20 cellular contexts compared by ENCODE assay signal in the genomic region with DNA sequence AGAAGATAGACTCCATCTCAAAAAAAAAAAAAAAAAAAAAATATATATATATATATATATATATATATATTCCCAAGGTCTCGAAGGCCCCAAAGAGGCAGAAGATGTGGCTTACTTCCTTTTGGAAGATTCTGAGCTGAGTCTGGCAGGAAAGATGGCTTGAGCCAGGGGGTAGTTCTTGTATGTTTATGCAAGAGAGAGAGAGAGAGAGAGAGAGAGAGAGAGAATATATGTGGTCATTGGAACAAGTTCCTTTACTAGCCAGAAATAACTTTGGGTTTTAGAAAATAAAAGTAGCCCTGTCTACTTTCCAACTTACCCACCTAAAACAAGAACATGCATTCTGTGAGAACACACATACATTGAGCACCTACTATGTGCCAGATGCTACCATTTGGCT. TPM values are rescaled to one million over a fixed set of nuclear protein-coding genes. Genes with fewer than 3 reads are reported as not detected.
DNase-seq lines count a peak whose midpoint lies in the region; ATAC-seq, FAIRE-seq and TF ChIP-seq lines count a peak whose summit lies in the region.
"Had no signal": no experiment of that assay in that cellular context is flagged by ENCODE, and none has a peak within 500 bp of the region (broad histone marks: within the 10 kb centered on the region; RNA-seq: fewer than 3 reads in every experiment).

No MANE protein-coding gene starts in this region.

- CTCF ChIA-PET in HEK293 (lab: Yijun Ruan, JAX), result interaction anchor here (0.6 kb wide), 1 partner anchor 31 kb away, joined by 3 read pairs; no protein-coding TSS in a partner anchor
- CTCF ChIA-PET in K562 (lab: Yijun Ruan, JAX; ENCODE audit: low intra/inter-chr PET ratio), result no interaction called here
- CTCF ChIA-PET in activated CD4-positive, alpha-beta memory T cell treated with anti-CD3 and anti-CD28 coated beads for 36 hours (lab: Charles Lee), result no interaction called here

- no peak for DNase-seq in K562 (ENCODE audit: extremely low read depth in 1 of 4, low spot score in 3 of 4)
- peak; percentile 59 for DNase-seq in fibroblast of the conjunctiva (ENCODE audit: low read depth)
- DNase-seq in NCI-H446 treated with DMSO at 0.1 percent for 48 hours (lab: John Stamatoyannopoulos, UW), result no peak
- no peak for DNase-seq in activated CD4-positive, alpha-beta memory T cell treated with anti-CD3 and anti-CD28 coated beads for 36 hours
- DNase-seq in effector memory CD8-positive, alpha-beta T cell, result no peak
- DNase-seq in NCI-H1048 (lab: John Stamatoyannopoulos, UW), result no peak
- DNase-seq: activated CD8-positive, alpha-beta T cell treated with anti-CD3 and anti-CD28 coated beads, Interleukin-2, amount 10 ng/mL, durations not matched to agents 7 days and 5 days; anterior cingulate cortex; head of caudate nucleus; NCI-H510A treated with DMSO at 0.1 percent for 48 hours; ovary; small intestine; stimulated activated naive CD4-positive, alpha-beta T cell treated with Interleukin-2 at 50 U/mL for 16 hours had no signal

- intact Hi-C loops in K562 (cut with micrococcal nuclease), result no loop called here
- intact Hi-C loops in activated CD4-positive, alpha-beta memory T cell treated with anti-CD3 and anti-CD28 coated beads for 36 hours (cut with micrococcal nuclease), result no loop called here

- H3K36me3 ChIP-seq in HEK293 (ENCODE audit: control insufficient read depth in 2 of 2, insufficient read depth in 1 of 2, low read length in 2 of 2) (no peaks in the 10 kb centered on the region), K562 (ENCODE audit: control insufficient read depth, insufficient read depth, low read length) (no peaks in the 10 kb centered on the region), stomach smooth muscle (ENCODE audit: control insufficient read depth in 2 of 2, insufficient read depth in 2 of 2, low read length in 2 of 2) (no peaks in the 10 kb centered on the region)
- H3K36me3 ChIP-seq: ovary had no signal

- in situ Hi-C loops in K562 (cut with MboI), result no loop called here

- H3K27ac Mint-ChIP-seq in activated CD4-positive, alpha-beta memory T cell treated with anti-CD3 and anti-CD28 coated beads for 36 hours, result no peak overlapping the region
- no peak overlapping the region for H3K27ac Mint-ChIP-seq in effector memory CD8-positive, alpha-beta T cell
- H3K27ac Mint-ChIP-seq: activated CD8-positive, alpha-beta T cell treated with anti-CD3 and anti-CD28 coated beads, Interleukin-2, amount 10 ng/mL, durations not matched to agents 7 days and 5 days; activated T-helper 2 cell treated with anti-CD3 and anti-CD28 coated beads, Interferon-gamma antibody, Interleukin-2, Interleukin-4, amounts not matched to agents 10 μg/mL and 5 μg/mL and 100 μg/mL, durations not matched to agents 14 hours and 24 hours and 36 hours; CD14-positive monocyte had no signal

- no peak for FAIRE-seq in K562 (lab: Jason Lieb, UNC)
- FAIRE-seq: small intestine, TTC549 had no signal

- no peak overlapping the region for H3K4me3 Mint-ChIP-seq in activated CD4-positive, alpha-beta memory T cell treated with anti-CD3 and anti-CD28 coated beads for 36 hours
- H3K4me3 Mint-ChIP-seq in effector memory CD8-positive, alpha-beta T cell, result no peak overlapping the region
- H3K4me3 Mint-ChIP-seq: activated CD8-positive, alpha-beta T cell treated with anti-CD3 and anti-CD28 coated beads, Interleukin-2, amount 10 ng/mL, durations not matched to agents 7 days and 5 days; CD14-positive monocyte had no signal

- ATAC-seq in K562, result no peak
- ATAC-seq in effector memory CD8-positive, alpha-beta T cell (replicated peaks), result no peak
- ATAC-seq: activated CD8-positive, alpha-beta T cell treated with anti-CD3 and anti-CD28 coated beads, Interleukin-2, amount 10 ng/mL, durations not matched to agents 7 days and 5 days had no signal

- no peaks in the 10 kb centered on the region for H3K9me3 Mint-ChIP-seq in activated CD4-positive, alpha-beta memory T cell treated with anti-CD3 and anti-CD28 coated beads for 36 hours
- H3K9me3 Mint-ChIP-seq in effector memory CD8-positive, alpha-beta T cell, result no peaks in the 10 kb centered on the region
- H3K9me3 Mint-ChIP-seq: activated T-helper 2 cell treated with anti-CD3 and anti-CD28 coated beads, Interferon-gamma antibody, Interleukin-2, Interleukin-4, amounts not matched to agents 10 μg/mL and 5 μg/mL and 100 μg/mL, durations not matched to agents 14 hours and 24 hours and 36 hours; CD14-positive monocyte had no signal

- no peak overlapping the region for H2AFZ ChIP-seq in K562 (ENCODE audit: low read depth, low read length)

- H3K27me3 ChIP-seq in K562 (ENCODE audit: control insufficient read depth in 2 of 2, insufficient read depth in 2 of 2, low read length in 2 of 2), result no peaks in the 10 kb centered on the region
- no peaks in the 10 kb centered on the region for H3K27me3 ChIP-seq in stomach smooth muscle (ENCODE audit: control insufficient read depth in 1 of 2, insufficient read depth in 2 of 2, low read length in 2 of 2)
- H3K27me3 ChIP-seq: ovary had no signal

- no peaks in the 10 kb centered on the region for H3K36me3 Mint-ChIP-seq in activated CD4-positive, alpha-beta memory T cell treated with anti-CD3 and anti-CD28 coated beads for 36 hours
- H3K36me3 Mint-ChIP-seq in effector memory CD8-positive, alpha-beta T cell (ENCODE audit: insufficient read depth), result peaks cover 2% of the 10 kb centered on the region
- H3K36me3 Mint-ChIP-seq: CD14-positive monocyte had no signal

- WGBS in K562 (ENCODE audit: insufficient coverage, low coverage, missing lambda C conversion rate), result no CpG with 5 or more reads among the region's 1 CpG

- H4K20me1 ChIP-seq in K562 (replicated peaks; ENCODE audit: control insufficient read depth, insufficient read depth, low read length), result peaks cover 9% of the 10 kb centered on the region

- TF ChIP-seq EP300 in K562 (IDR thresholded peaks at IDR 0.05; ENCODE audit: low read length), result no peak

- no peak for TF ChIP-seq CTCF in HEK293 (tag by site-specific recombination; IDR thresholded peaks at IDR 0.05)
- no peak for TF ChIP-seq CTCF in K562 (IDR thresholded peaks at IDR 0.05 in 2 of 3, conservative IDR thresholded peaks at IDR 0.05 in 1 of 3; ENCODE audit: insufficient read depth in 2 of 3, low read depth in 1 of 3, low read length in 3 of 3)

- H3K27ac ChIP-seq in HEK293 (ENCODE audit: extremely low read depth, low read depth, low read length) (no peak overlapping the region), K562 (ENCODE audit: extremely low read depth, low read depth, low read length) (no peak overlapping the region), stomach smooth muscle (ENCODE audit: low read length) (peak overlapping the region; percentile 98)
- H3K27ac ChIP-seq: HL-60, KMS-11, ovary had no signal

- no peaks in the 10 kb centered on the region for H3K9me1 ChIP-seq in K562 (ENCODE audit: control insufficient read depth, insufficient read depth, low read length)

- no TSS peak for BruUV-seq in K562 (replicated peaks; lab: Mats Ljungman, UMichigan)

- H3K79me2 ChIP-seq in K562 (ENCODE audit: control insufficient read depth, insufficient read depth, low read length), result peaks cover 33% of the 10 kb centered on the region

- no peak for TF ChIP-seq RAD21 in K562 (CRISPR knock-in tag; conservative IDR thresholded peaks at IDR 0.05 in 1 of 2, IDR thresholded peaks at IDR 0.05 in 1 of 2)

- H3K4me1 Mint-ChIP-seq in activated CD4-positive, alpha-beta memory T cell treated with anti-CD3 and anti-CD28 coated beads for 36 hours (ENCODE audit: low read depth), result no peaks in the 10 kb centered on the region
- H3K4me1 Mint-ChIP-seq in effector memory CD8-positive, alpha-beta T cell (ENCODE audit: low read depth in 2 of 2), result peaks cover 0 to 5% of the 10 kb centered on the region in 2 donors
- H3K4me1 Mint-ChIP-seq: CD14-positive monocyte had no signal

- H3K9ac ChIP-seq in K562 (ENCODE audit: insufficient read depth in 1 of 2, low read depth in 2 of 2, low read length in 2 of 2) (no peak overlapping the region), stomach smooth muscle (ENCODE audit: low read length in 2 of 2) (peak overlapping the region in 1 of 2 donors; percentile 47)
- H3K9ac ChIP-seq: KMS-11 had no signal

- H3K4me1 ChIP-seq in HEK293 (ENCODE audit: control insufficient read depth, insufficient read depth, low read length), result no peaks in the 10 kb centered on the region
- peaks cover 17 to 87% of the 10 kb centered on the region in 2 experiments; a peak in 4 of 5 replicates for H3K4me1 ChIP-seq in K562 (replicated peaks in 1 of 2; ENCODE audit: control insufficient read depth in 2 of 2, insufficient read depth in 2 of 2, low read length in 2 of 2)
- H3K4me1 ChIP-seq in stomach smooth muscle (ENCODE audit: control insufficient read depth, insufficient read depth, low read length), result peaks cover 93% of the 10 kb centered on the region

- no peak for TF ChIP-seq POLR2A in K562 (conservative IDR thresholded peaks at IDR 0.05)

- H3K9me3 ChIP-seq in HEK293 (ENCODE audit: control insufficient read depth, insufficient read depth, low read depth, low read length) (no peaks in the 10 kb centered on the region), K562 (replicated peaks; ENCODE audit: control insufficient read depth, insufficient read depth, low read depth, low read length) (no peaks in the 10 kb centered on the region), stomach smooth muscle (ENCODE audit: control insufficient read depth in 2 of 2, low read length in 2 of 2) (no peaks in the 10 kb centered on the region)
- H3K9me3 ChIP-seq: ovary had no signal

- H3K4me2 ChIP-seq in K562 (ENCODE audit: insufficient read depth, low read length), result no peak overlapping the region
- H3K4me2 ChIP-seq: KMS-11 had no signal

- H3K27me3 Mint-ChIP-seq in activated CD4-positive, alpha-beta memory T cell treated with anti-CD3 and anti-CD28 coated beads for 36 hours, result no peaks in the 10 kb centered on the region
- peaks cover 7 to 9% of the 10 kb centered on the region in 2 donors for H3K27me3 Mint-ChIP-seq in effector memory CD8-positive, alpha-beta T cell

- H3K4me3 ChIP-seq in HEK293 (ENCODE audit: low read depth, low read length) (no peak overlapping the region), K562 (no peak overlapping the region), stomach smooth muscle (ENCODE audit: low read length in 2 of 2) (peak overlapping the region in 1 of 2 donors; percentile 22)
- H3K4me3 ChIP-seq: ovary had no signal

- POLR2A ChIA-PET in HEK293 (lab: Yijun Ruan, JAX) (interaction anchor here (0.7 kb wide), 1 partner anchor 13 kb away, joined by 4 read pairs; no protein-coding TSS in a partner anchor), K562 (lab: Yijun Ruan, JAX) (no interaction called here)
- POLR2A ChIA-PET in activated CD4-positive, alpha-beta memory T cell treated with anti-CD3 and anti-CD28 coated beads for 36 hours (lab: Charles Lee), result no interaction called here

RNA-seq across cellular contexts. Expression of a gene that starts 17.6 kb away (rescaled TPM):
- total RNA-seq in K562 (2011; cell fraction: chromatin; rRNA removed; ENCODE audit: low replicate concordance), result 6.1 and 14.0 TPM in 2 replicates
- 10.3 and 11.0 TPM in 2 replicates for total RNA-seq in K562 (2011; cell fraction: nucleolus; rRNA removed)
- total RNA-seq in K562 (2011; cell fraction: nucleoplasm; rRNA removed), result 7.1 and 7.5 TPM in 2 replicates
- total RNA-seq in K562 (2014; rRNA removed), result 9.6 and 11.6 TPM in 2 replicates
- 7.6 and 8.0 TPM in 2 replicates for total RNA-seq in K562 (2014; rRNA removed; fragmentation: Illumina TruSeq; extraction: Trizol)
- total RNA-seq in K562 (2015; rRNA removed; fragmentation: Illumina TruSeq; extraction: Trizol), result 6.9 and 7.4 TPM in 2 replicates
- 22.8 and 25.0 TPM in 2 replicates for total RNA-seq in K562 (2021)
- 24.0 and 27.0 TPM in 2 replicates for polyA plus RNA-seq in K562 (2011; rRNA removed)
- 25.2 and 37.2 TPM in 2 replicates for polyA plus RNA-seq in K562 (2011; cell fraction: cytosol; rRNA removed)
- polyA plus RNA-seq in K562 (2011; cell fraction: nucleus; rRNA removed), result 10.2 and 16.2 TPM in 2 replicates
- polyA plus RNA-seq in K562 (2012), result 9.2 and 10.6 TPM in 2 replicates
- polyA plus RNA-seq in K562 (2014; fragmentation: Illumina TruSeq; extraction: Trizol), result 10.5 and 19.7 TPM in 2 replicates
- polyA plus RNA-seq in K562 (2014; fragmentation: Nextera tagmentation; extraction: Ambion mirVana), result under 1 TPM; 0.28 to 0.66 TPM
- polyA plus RNA-seq in K562 (2014; rRNA removed), result 11.2 and 13.1 TPM in 2 replicates
- polyA minus RNA-seq in K562 (2011; rRNA and poly(A)+ RNA removed), result 12.8 and 20.5 TPM in 2 replicates
- 14.7 and 17.9 TPM in 2 replicates for polyA minus RNA-seq in K562 (2011; cell fraction: cytosol; rRNA and poly(A)+ RNA removed)
- polyA minus RNA-seq in K562 (2011; cell fraction: nucleus; rRNA and poly(A)+ RNA removed), result 3.1 and 3.7 TPM in 2 replicates
- 10 to 100 TPM; 26.8 to 29.1 TPM for total RNA-seq in activated CD4-positive, alpha-beta memory T cell treated with anti-CD3 and anti-CD28 coated beads for 36 hours
- polyA plus RNA-seq: CD14-positive monocyte had no signal
